ENCODE assay signal across 7 cellular contexts in genomic region chr1:154183045-154183968, GRCh38. TPM values are rescaled to one million over a fixed set of nuclear protein-coding genes. Genes with fewer than 3 reads are reported as not detected.
DNase-seq lines count a peak whose midpoint lies in the region; ATAC-seq, FAIRE-seq and TF ChIP-seq lines count a peak whose summit lies in the region.

No MANE protein-coding gene starts in this region.

- peak; percentile 68 for ATAC-seq in HG02973 (IDR thresholded peaks at IDR 0.05; ENCODE audit: unreplicated experiment)

- H2AFZ ChIP-seq in hepatocyte = peak overlapping the region; percentile 76

- DNase-seq in GM18507 (ENCODE audit: extremely low spot score, insufficient read length, low read depth) (peak; percentile 94), NCI-H2029 treated with DMSO at 0.1 percent for 48 hours (lab: John Stamatoyannopoulos, UW) (peak; percentile 87), T1000 (lab: John Stamatoyannopoulos, UW) (peak; percentile 91), astrocyte of the hippocampus (ENCODE audit: low read depth, low spot score) (peak; percentile 98), hepatocyte (ENCODE audit: low spot score) (peak; percentile 98), renal cortical epithelial cell (ENCODE audit: low read depth) (peak; percentile 92)

- H3K27ac ChIP-seq in hepatocyte = peak overlapping the region; percentile 96

- no peaks in the 10 kb centered on the region for H3K9me3 ChIP-seq in hepatocyte (ENCODE audit: low read depth)

- peaks cover 33% of the 10 kb centered on the region for H4K20me1 ChIP-seq in hepatocyte (ENCODE audit: insufficient read depth, poor library complexity, severe bottlenecking)

- H3K4me2 ChIP-seq in hepatocyte = peak overlapping the region; percentile 87

- no peak for TF ChIP-seq CTCF in hepatocyte (IDR thresholded peaks at IDR 0.05; ENCODE audit: poor library complexity)

- peak overlapping the region; percentile 76 for H3K4me3 ChIP-seq in hepatocyte

- peaks cover 30% of the 10 kb centered on the region for H3K4me1 ChIP-seq in hepatocyte (ENCODE audit: insufficient read depth)

- H3K36me3 ChIP-seq in hepatocyte (replicated peaks; ENCODE audit: insufficient read depth, low read depth) = no peaks in the 10 kb centered on the region

- H3K9me2 ChIP-seq in hepatocyte (replicated peaks; ENCODE audit: insufficient read depth) = no peaks in the 10 kb centered on the region

- H3K79me2 ChIP-seq in hepatocyte = peaks cover 42% of the 10 kb centered on the region

- FAIRE-seq in GM18507 (lab: Jason Lieb, UNC) = peak; percentile 94

- 12% methylated on average over 44 of the region's 44 CpGs for WGBS in hepatocyte (ENCODE audit: low lambda C conversion rate, missing lambda C conversion rate)

- no peaks in the 10 kb centered on the region for H3K27me3 ChIP-seq in hepatocyte

RNA-seq across cellular contexts. Expression of gene TPM3, which starts 8.6 kb away (rescaled TPM):
- total RNA-seq in hepatocyte = 440 and 441 TPM in 2 replicates
- 302 and 321 TPM in 2 replicates for polyA plus RNA-seq in hepatocyte
- total RNA-seq in renal cortical epithelial cell = 654 and 806 TPM in 2 replicates

RNA-seq across cellular contexts. Expression of gene CFAP141, which starts 22.8 kb away (rescaled TPM):
- not detected in 2 replicates for total RNA-seq in hepatocyte
- not detected in 2 replicates for polyA plus RNA-seq in hepatocyte
- total RNA-seq in renal cortical epithelial cell = not detected in 2 replicates

RNA-seq across cellular contexts. Expression of gene NUP210L, which starts 28.4 kb away (rescaled TPM):
- total RNA-seq in hepatocyte (0.03 and 0.04 TPM in 2 replicates), renal cortical epithelial cell (0.05 TPM in 1 of 2 replicates, not detected in the other)
- polyA plus RNA-seq in hepatocyte = not detected in 2 replicates

RNA-seq across cellular contexts. Expression of gene UBAP2L, which starts 37.4 kb away (rescaled TPM):
- total RNA-seq in hepatocyte (83.5 and 103 TPM in 2 replicates), renal cortical epithelial cell (21.9 and 127 TPM in 2 replicates)
- 119 and 132 TPM in 2 replicates for polyA plus RNA-seq in hepatocyte

Comparison
In these comparisons a context has a peak if more than half of its experiments do, and no peak if none do; other contexts are left out.
1. Peak in every context shown above with its lines: DNase-seq, ATAC-seq, H3K4me3 ChIP-seq and H3K27ac ChIP-seq.